ENCODE assay signal across 8 cellular contexts in genomic region chr6:166341464-166341863, GRCh38. TPM values are rescaled to one million over a fixed set of nuclear protein-coding genes. Genes with fewer than 3 reads are reported as not detected.
DNase-seq lines count a peak whose midpoint lies in the region; ATAC-seq and TF ChIP-seq lines count a peak whose summit lies in the region.

No MANE protein-coding gene starts in this region.

- peaks cover 69% of the 10 kb centered on the region for H3K79me2 ChIP-seq in neural progenitor cell (ENCODE audit: low read depth)

- H3K27ac ChIP-seq in dorsolateral prefrontal cortex: peak overlapping the region in 19 of 59 donors; percentile 74 to 98 (median 90)
- H3K27ac ChIP-seq in neural progenitor cell: no peak overlapping the region

- no peak for DNase-seq in Caco-2
- DNase-seq in NT2/D1 (ENCODE audit: low read depth, low spot score): no peak
- no peak for DNase-seq in dorsolateral prefrontal cortex
- no peak for DNase-seq in neural progenitor cell (ENCODE audit: low spot score)

- POLR2A ChIA-PET in Caco-2 (lab: Charles Lee): interaction anchor here (0.7 kb wide), 1 partner anchor 17 kb away, joined by 4 read pairs; no protein-coding TSS in a partner anchor

- H3K4me3 Mint-ChIP-seq in Caco-2 (ENCODE audit: unreplicated experiment) (peak overlapping the region; percentile 88), neural progenitor cell (peak overlapping the region; percentile 96)

- ATAC-seq in GM21576 (IDR thresholded peaks at IDR 0.05; ENCODE audit: unreplicated experiment): no peak
- no peak for ATAC-seq in HG02884 (IDR thresholded peaks at IDR 0.05; ENCODE audit: unreplicated experiment)
- ATAC-seq in GM19452 (IDR thresholded peaks at IDR 0.05; ENCODE audit: unreplicated experiment): no peak
- no peak for ATAC-seq in GM21737 (IDR thresholded peaks at IDR 0.05; ENCODE audit: unreplicated experiment)

- H3K27ac Mint-ChIP-seq in Caco-2 (ENCODE audit: unreplicated experiment) (peak overlapping the region; percentile 83), neural progenitor cell (peak overlapping the region; percentile 94)

- no peaks in the 10 kb centered on the region for H3F3A ChIP-seq in neural progenitor cell (ENCODE audit: low read depth)

- H3K9ac ChIP-seq in NT2/D1 (ENCODE audit: insufficient read length, low read depth): peak overlapping the region; percentile 96
- peak overlapping the region; percentile 83 for H3K9ac ChIP-seq in neural progenitor cell

- no peaks in the 10 kb centered on the region for H3K27me3 Mint-ChIP-seq in Caco-2 (ENCODE audit: insufficient read depth, unreplicated experiment)
- H3K27me3 Mint-ChIP-seq in neural progenitor cell (ENCODE audit: insufficient read depth, low read depth): no peaks in the 10 kb centered on the region

- peaks cover 6% of the 10 kb centered on the region for H3K36me3 Mint-ChIP-seq in Caco-2 (ENCODE audit: insufficient read depth, unreplicated experiment)
- H3K36me3 Mint-ChIP-seq in neural progenitor cell: peaks cover 8% of the 10 kb centered on the region

- peaks cover 54% of the 10 kb centered on the region for H4K20me1 ChIP-seq in neural progenitor cell (ENCODE audit: low read depth)

- peaks cover 17% of the 10 kb centered on the region for H3K4me1 ChIP-seq in Caco-2
- H3K4me1 ChIP-seq in NT2/D1 (ENCODE audit: insufficient read depth, insufficient read length): no peaks in the 10 kb centered on the region
- peaks cover 4% of the 10 kb centered on the region for H3K4me1 ChIP-seq in neural progenitor cell

- peak overlapping the region; percentile 99 for H3K4me3 ChIP-seq in Caco-2 (ENCODE audit: low read depth, low read length)
- peak overlapping the region; percentile 87 for H3K4me3 ChIP-seq in NT2/D1 (ENCODE audit: insufficient read length, low read depth)
- peak overlapping the region; percentile 63 to 100 (median 96) for H3K4me3 ChIP-seq in dorsolateral prefrontal cortex
- peak overlapping the region; percentile 86 for H3K4me3 ChIP-seq in neural progenitor cell

- CTCF ChIA-PET in Caco-2 (lab: Charles Lee): no interaction called here

- no peak overlapping the region for H2AFZ ChIP-seq in neural progenitor cell (replicated peaks)

- H3K9me3 Mint-ChIP-seq in Caco-2 (ENCODE audit: unreplicated experiment) (no peaks in the 10 kb centered on the region), neural progenitor cell (no peaks in the 10 kb centered on the region)

- H3K4me2 ChIP-seq in neural progenitor cell: peak overlapping the region; percentile 88

- H3K36me3 ChIP-seq in Caco-2 (ENCODE audit: control insufficient read depth, insufficient read depth, low read length): no peaks in the 10 kb centered on the region; the same call in 1 of the 2 replicates
- H3K36me3 ChIP-seq in NT2/D1 (ENCODE audit: insufficient read depth, insufficient read length, low read length): peaks cover 44% of the 10 kb centered on the region
- H3K36me3 ChIP-seq in neural progenitor cell: no peaks in the 10 kb centered on the region

- TF ChIP-seq CTCF in Caco-2 (IDR thresholded peaks at IDR 0.05; ENCODE audit: insufficient read depth in 1 of 2, low read depth in 1 of 2, low read length in 1 of 2, severe bottlenecking in 1 of 2, unreplicated experiment in 1 of 2): no peak
- no peak for TF ChIP-seq CTCF in dorsolateral prefrontal cortex (IDR thresholded peaks at IDR 0.05 in 54 of 56, conservative IDR thresholded peaks at IDR 0.05 in 2 of 56; ENCODE audit: low read depth in 1 of 56, partially characterized antibody in 56 of 56)
- no peak for TF ChIP-seq CTCF in neural progenitor cell (IDR thresholded peaks at IDR 0.05)

- H3K27me3 ChIP-seq in Caco-2 (replicated peaks; ENCODE audit: control insufficient read depth, insufficient read depth, low read length): no peaks in the 10 kb centered on the region
- no peaks in the 10 kb centered on the region for H3K27me3 ChIP-seq in NT2/D1 (ENCODE audit: insufficient read depth, insufficient read length)
- H3K27me3 ChIP-seq in dorsolateral prefrontal cortex: no peaks in the 10 kb centered on the region
- H3K27me3 ChIP-seq in neural progenitor cell: no peaks in the 10 kb centered on the region

- BruUV-seq in Caco-2 (replicated peaks; lab: Mats Ljungman, UMichigan): TSS peak; percentile 63

- H3K4me1 Mint-ChIP-seq in Caco-2 (ENCODE audit: low read depth, unreplicated experiment) (no peaks in the 10 kb centered on the region), neural progenitor cell (peaks cover 16% of the 10 kb centered on the region)

- H3K9me3 ChIP-seq in Caco-2 (no peaks in the 10 kb centered on the region), NT2/D1 (ENCODE audit: insufficient read depth, low read length) (no peaks in the 10 kb centered on the region), neural progenitor cell (ENCODE audit: low read depth) (no peaks in the 10 kb centered on the region)

- intact Hi-C loops in Caco-2 (cut with micrococcal nuclease; ENCODE audit: unreplicated experiment) (no loop called here), dorsolateral prefrontal cortex (cut with DNase I) (loop anchor here in 1 of 2 donors (5.0 kb wide), 1 partner anchor 64 kb away; no protein-coding TSS in a partner anchor)

RNA-seq across cellular contexts. Expression of gene SFT2D1, which starts 0.9 kb away (rescaled TPM):
- total RNA-seq in Caco-2 (2022) (44.3 and 48.1 TPM in 2 replicates), dorsolateral prefrontal cortex (10 to 100 TPM; 32.7 to 79.7 (median 45.4) TPM), neural progenitor cell (ENCODE audit: low replicate concordance) (38.1 and 48.9 TPM in 2 replicates)

RNA-seq across cellular contexts. Expression of gene PRR18, which starts 33.3 kb away (rescaled TPM):
- 0.77 and 0.95 TPM in 2 replicates for total RNA-seq in Caco-2 (2022)
- 100 to 1,000 TPM in 13 of 120 experiments, 10 to 100 TPM in 105, 1 to 10 TPM in 2; 7.1 to 260 (median 51.2) TPM for total RNA-seq in dorsolateral prefrontal cortex
- total RNA-seq in neural progenitor cell (ENCODE audit: low replicate concordance): 0.13 and 0.40 TPM in 2 replicates

RNA-seq across cellular contexts. Expression of gene MPC1, which starts 41.3 kb away (rescaled TPM):
- 19.7 and 20.4 TPM in 2 replicates for total RNA-seq in Caco-2 (2022)
- total RNA-seq in dorsolateral prefrontal cortex: 100 to 1,000 TPM in 23 of 120 experiments, 10 to 100 TPM in 97; 59.1 to 146 (median 85.0) TPM
- total RNA-seq in neural progenitor cell (ENCODE audit: low replicate concordance): 9.4 and 13.2 TPM in 2 replicates
